In genomic region chr14:39140170-39140569, GRCh38 we compare ENCODE assay signal across 1 cellular context.
TF ChIP-seq lines count a peak whose summit lies in the region.

No MANE protein-coding gene starts in this region.

TF ChIP-seq in HepG2, 621 proteins besides CTCF, POLR2A, EP300 and RAD21:
- TF ChIP-seq SP4 (CRISPR knock-in tag; IDR thresholded peaks at IDR 0.05): 0 out of 2 replicates have a peak, but pooled peaks have one; percentile 26
- TF ChIP-seq ZSCAN5A (CRISPR knock-in tag; IDR thresholded peaks at IDR 0.05; ENCODE audit: borderline replicate concordance): 0 out of 2 replicates have a peak, but pooled peaks have one; percentile 20
- TF ChIP-seq RBM22 (optimal IDR thresholded peaks at IDR 0.05; ENCODE audit: low read length): peak; percentile 21
- TF ChIP-seq PITX1 (CRISPR knock-in tag; IDR thresholded peaks at IDR 0.05): 0 out of 2 replicates have a peak, but pooled peaks have one; percentile 29
- no peak for TF ChIP-seq SNRNP70 (IDR thresholded peaks at IDR 0.05; ENCODE audit: low read depth, low read length)
- TF ChIP-seq MED8 (CRISPR knock-in tag; IDR thresholded peaks at IDR 0.05; ENCODE audit: insufficient replicate concordance): peak; percentile 13
TF ChIP-seq in HepG2: peak in this region for 5.
